In the genomic region with DNA sequence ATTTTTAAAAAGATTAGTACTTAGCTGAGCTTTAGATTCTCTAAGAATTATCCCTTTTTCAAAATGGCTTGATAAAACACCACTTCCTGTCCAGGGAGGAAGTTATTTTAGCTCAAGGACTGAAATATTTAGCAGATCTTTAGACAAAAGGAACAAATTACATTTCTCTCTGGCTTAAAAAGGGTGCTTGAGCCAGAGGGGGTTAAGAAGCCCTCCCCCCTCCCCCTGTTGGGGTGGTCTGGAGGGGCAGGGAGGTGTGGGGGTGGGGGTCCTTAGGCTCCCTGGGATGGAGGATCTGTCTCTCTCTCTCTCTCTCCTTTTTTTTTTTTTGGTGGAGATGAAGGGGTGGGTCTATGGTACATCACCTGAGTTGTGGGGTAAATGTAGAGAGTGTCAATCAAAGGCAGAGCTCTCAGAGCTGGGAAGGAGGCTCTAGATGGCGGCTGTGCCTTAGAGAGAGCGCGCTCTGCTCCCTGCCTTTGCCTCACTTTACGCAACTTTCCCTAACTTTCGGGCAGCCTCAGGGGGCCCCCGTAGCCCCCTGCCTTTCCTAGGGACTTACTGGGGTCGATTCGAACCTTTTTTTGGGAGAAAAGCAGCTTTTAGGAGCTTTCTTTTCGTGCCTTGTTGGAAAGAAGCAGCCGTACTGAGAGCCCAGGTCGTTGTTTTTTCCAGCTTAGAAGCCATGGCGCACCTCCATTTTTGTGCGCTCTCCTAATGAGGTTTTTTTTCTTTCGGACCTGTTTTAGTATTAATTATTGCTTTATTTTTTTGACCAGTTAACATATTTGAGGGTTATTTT, we compare ENCODE assay signal across 8 cellular contexts. TPM values are rescaled to one million over a fixed set of nuclear protein-coding genes. Genes with fewer than 3 reads are reported as not detected.
DNase-seq lines count a peak whose midpoint lies in the region; ATAC-seq and TF ChIP-seq lines count a peak whose summit lies in the region.

Gene CHD2 (plus strand): TSS at position 415 of the 802 bp plus-strand sequence. CDS start 914 bp downstream, outside the sequence.

- peak; percentile 74 for ATAC-seq in GM18498 (IDR thresholded peaks at IDR 0.05; ENCODE audit: unreplicated experiment)
- ATAC-seq in HG02840 (IDR thresholded peaks at IDR 0.05; ENCODE audit: low FRiP score, unreplicated experiment), result peak; percentile 61
- peak; percentile 48 to 64 for ATAC-seq in left cardiac atrium

- H3K4me1 ChIP-seq in adrenal gland (replicated peaks in 1 of 2), result peaks cover 4 to 62% of the 10 kb centered on the region in 2 donors

- no peak for TF ChIP-seq CTCF in adrenal gland (IDR thresholded peaks at IDR 0.05)

- intact Hi-C loops in adrenal gland (cut with DNase I), result no loop called here
- intact Hi-C loops in left cardiac atrium (cut with DNase I), result loop anchor here in 1 of 2 donors (2.0 kb wide), 1 partner anchor 17 kb away; no protein-coding TSS in a partner anchor
- intact Hi-C loops in posterior vena cava (cut with DNase I), result loop anchor here (5.0 kb wide), 1 partner anchor 93 kb away; no protein-coding TSS in a partner anchor

- DNase-seq in NCI-H1417 treated with DMSO at 0.1 percent for 48 hours (lab: John Stamatoyannopoulos, UW) (peak; percentile 85), SW 1271 (lab: John Stamatoyannopoulos, UW) (peak; percentile 80 to 96), adrenal gland (peak; percentile 52 to 83 (median 72)), left cardiac atrium (peak; percentile 52), posterior vena cava (ENCODE audit: low spot score) (no peak), middle frontal gyrus (ENCODE audit: extremely low spot score, low spot score) (no peak)

- H3K4me3 ChIP-seq in adrenal gland, result peak within 1 kb of the TSS; percentile 16 to 75 (median 52)

- peak within 1 kb of the TSS; percentile 94 to 99 (median 98) for H3K27ac ChIP-seq in adrenal gland

- TF ChIP-seq POLR2A in adrenal gland (IDR thresholded peaks at IDR 0.05), result peak; percentile 90 to 95

- H3K27me3 ChIP-seq in adrenal gland, result no peaks in the 10 kb centered on the region

- 0 to 1% (median 0%) methylated on average over 11 to 14 of the region's 14 CpGs for WGBS in adrenal gland, 4 donors

- H3K9me3 ChIP-seq in adrenal gland (replicated peaks in 1 of 3), result no peaks in the 10 kb centered on the region

- peaks cover 0 to 19% of the 10 kb centered on the region in 2 donors for H3K36me3 ChIP-seq in adrenal gland (replicated peaks in 1 of 2)

RNA-seq across cellular contexts. Expression of gene CHD2, which starts in this region (rescaled TPM):
- 100 to 1,000 TPM in 2 of 8 donors, 10 to 100 TPM in 6; 41.3 to 115 (median 83.1) TPM for total RNA-seq in adrenal gland
- polyA plus RNA-seq in adrenal gland, result 10 to 100 TPM; 40.1 to 60.2 (median 50.3) TPM
- total RNA-seq in left cardiac atrium, result 10 to 100 TPM; 59.8 to 63.2 TPM
- total RNA-seq in posterior vena cava, result 100 to 1,000 TPM in 1 of 2 donors, 10 to 100 TPM in 1; 94.5 to 104 TPM

Comparison
In these comparisons a context has a peak if more than half of its experiments do, and no peak if none do; other contexts are left out.
1. DNase-seq: peak in NCI-H1417 treated with DMSO at 0.1 percent for 48 hours (single experiment), SW 1271 (2 of 2), adrenal gland (7 of 7) and left cardiac atrium (single experiment); none in posterior vena cava (single experiment) and middle frontal gyrus (single experiment).
2. intact Hi-C loops: an anchor here in posterior vena cava (5.0 kb wide); none called in adrenal gland.
3. Peak in every context shown above with its lines, with median percentiles within 50 percentile points of each other: ATAC-seq.